ENCODE assay signal across 7 cellular contexts in the genomic region with DNA sequence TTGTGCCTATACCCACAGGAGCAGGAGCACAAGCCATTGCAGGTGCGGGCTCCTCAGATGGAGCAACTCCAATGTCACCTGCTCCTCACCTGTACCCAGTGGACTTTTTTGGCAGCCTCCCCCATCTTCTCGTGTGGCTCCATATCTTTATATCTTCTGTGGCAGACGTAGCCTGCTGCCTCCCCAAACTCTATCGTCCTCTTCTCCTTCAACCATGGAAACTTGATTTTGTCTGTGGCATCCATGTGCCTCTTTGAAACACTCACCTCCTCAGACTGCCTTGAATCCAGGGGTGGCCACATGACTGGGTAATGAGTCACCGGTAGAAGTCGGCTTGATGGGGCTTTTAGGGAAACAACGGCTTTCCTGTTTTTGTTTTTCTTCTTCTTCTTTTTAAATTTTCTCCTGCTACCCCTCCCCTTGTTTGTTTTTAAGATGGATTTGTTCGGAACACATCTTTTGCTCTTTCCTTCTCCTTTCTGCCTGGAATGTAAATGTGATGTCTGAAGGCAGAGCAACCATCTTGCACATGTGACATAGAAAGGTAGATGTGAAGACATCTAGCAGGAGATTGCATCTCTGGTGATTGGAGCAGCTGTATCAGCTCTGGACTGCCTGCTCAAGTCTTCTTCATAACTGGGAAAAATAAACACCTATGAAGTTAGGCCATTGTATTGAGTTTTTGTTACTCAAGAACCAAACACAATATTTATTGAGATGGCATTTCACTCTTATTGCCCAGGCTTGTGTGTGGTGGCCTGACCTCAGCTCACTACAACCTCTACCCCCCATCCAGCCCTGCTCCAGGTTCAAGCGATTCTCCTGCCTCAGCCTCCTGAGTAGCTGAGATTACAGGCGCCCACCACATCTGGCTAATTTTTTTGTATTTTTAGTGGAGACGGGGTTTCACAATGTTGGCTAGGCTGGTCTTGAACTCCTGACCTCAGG.
DNase-seq lines count a peak whose midpoint lies in the region; ATAC-seq and TF ChIP-seq lines count a peak whose summit lies in the region.

No MANE protein-coding gene starts in this region.

- peak overlapping the region in 3 of 4 donors; percentile 10 to 34 (median 26) for H3K27ac ChIP-seq in esophagus squamous epithelium

- H3K4me1 ChIP-seq in esophagus squamous epithelium, result peaks cover 20 to 65% (median 21%) of the 10 kb centered on the region in 3 donors

- TF ChIP-seq POLR2A in esophagus squamous epithelium (IDR thresholded peaks at IDR 0.05), result no peak

- DNase-seq in LoVo (ENCODE audit: low spot score), result peak; percentile 84
- DNase-seq in activated CD4-positive, alpha-beta T cell treated with anti-CD3 and anti-CD28 coated beads, Interleukin-2, amount 50 U/mL, for 4 hours, result peak; percentile 68 to 71
- DNase-seq in esophagus squamous epithelium (lab: John Stamatoyannopoulos, UW), result no peak
- DNase-seq in stimulated activated CD4-positive, alpha-beta T cell treated with anti-CD3 and anti-CD28 coated beads, Interleukin-4, amount 100 ng/mL, for 1 hour, result peak; percentile 59
- DNase-seq in epidermal melanocyte (ENCODE audit: insufficient read length, low spot score), result no peak

- TF ChIP-seq CTCF in esophagus squamous epithelium (IDR thresholded peaks at IDR 0.05), result no peak

- no peaks in the 10 kb centered on the region for H3K9me3 ChIP-seq in esophagus squamous epithelium

- intact Hi-C loops in esophagus squamous epithelium (cut with DNase I), result no loop called here

- no peak overlapping the region for H3K4me3 ChIP-seq in esophagus squamous epithelium

- H3K27me3 ChIP-seq in esophagus squamous epithelium, result no peaks in the 10 kb centered on the region

- no peaks in the 10 kb centered on the region for H3K36me3 ChIP-seq in esophagus squamous epithelium

- ATAC-seq in HG03135 (IDR thresholded peaks at IDR 0.05; ENCODE audit: unreplicated experiment) (no peak), HG03139 (IDR thresholded peaks at IDR 0.05; ENCODE audit: unreplicated experiment) (no peak)

- WGBS in esophagus squamous epithelium, 2 donors, result 44 to 47% methylated on average over 10 to 11 of the region's 11 CpGs

Comparison
In these comparisons a context has a peak if more than half of its experiments do, and no peak if none do; other contexts are left out.
1. DNase-seq: peak in LoVo (single experiment), activated CD4-positive, alpha-beta T cell treated with anti-CD3 and anti-CD28 coated beads, Interleukin-2, amount 50 U/mL, for 4 hours (2 of 2) and stimulated activated CD4-positive, alpha-beta T cell treated with anti-CD3 and anti-CD28 coated beads, Interleukin-4, amount 100 ng/mL, for 1 hour (single experiment); none in esophagus squamous epithelium (single experiment) and epidermal melanocyte (single experiment).